2 cellular contexts compared by ENCODE assay signal in the genomic region with DNA sequence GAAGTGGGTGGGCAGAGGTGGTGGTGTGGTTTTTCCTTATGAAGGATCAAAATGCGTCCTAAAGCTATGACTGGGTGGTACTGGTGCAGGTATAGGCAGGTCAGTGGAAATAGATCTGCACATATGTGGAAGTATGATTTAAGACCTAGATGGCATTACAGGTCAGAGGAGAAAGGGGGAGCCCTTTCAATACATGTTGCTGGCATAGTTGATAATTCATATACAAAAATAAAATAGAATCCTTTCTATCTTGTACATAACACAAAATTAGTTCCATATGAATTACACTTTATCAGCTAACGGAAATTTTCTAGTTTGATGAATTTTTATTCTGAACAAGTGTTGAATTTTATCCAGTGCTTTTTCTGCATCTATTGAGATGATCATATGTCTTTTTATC.
TF ChIP-seq lines count a peak whose summit lies in the region.

No MANE protein-coding gene starts in this region.

TF ChIP-seq in SK-N-SH, 30 proteins besides CTCF, POLR2A, EP300 and RAD21 (continued from another document):
- no peak for TF ChIP-seq POLR2AphosphoS5 (IDR thresholded peaks at IDR 0.05; ENCODE audit: low read depth, low read length)
- TF ChIP-seq RXRA (IDR thresholded peaks at IDR 0.05; ENCODE audit: borderline replicate concordance, low read depth), result no peak
- TF ChIP-seq, protein P1, sequence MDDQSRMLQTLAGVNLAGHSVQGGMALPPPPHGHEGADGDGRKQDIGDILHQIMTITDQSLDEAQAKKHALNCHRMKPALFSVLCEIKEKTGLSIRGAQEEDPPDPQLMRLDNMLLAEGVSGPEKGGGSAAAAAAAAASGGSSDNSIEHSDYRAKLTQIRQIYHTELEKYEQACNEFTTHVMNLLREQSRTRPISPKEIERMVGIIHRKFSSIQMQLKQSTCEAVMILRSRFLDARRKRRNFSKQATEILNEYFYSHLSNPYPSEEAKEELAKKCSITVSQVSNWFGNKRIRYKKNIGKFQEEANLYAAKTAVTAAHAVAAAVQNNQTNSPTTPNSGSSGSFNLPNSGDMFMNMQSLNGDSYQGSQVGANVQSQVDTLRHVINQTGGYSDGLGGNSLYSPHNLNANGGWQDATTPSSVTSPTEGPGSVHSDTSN (IDR thresholded peaks at IDR 0.05), result no peak
- TF ChIP-seq CHD2 (IDR thresholded peaks at IDR 0.05; ENCODE audit: low read length, partially characterized antibody), result no peak
- TF ChIP-seq YY1 (IDR thresholded peaks at IDR 0.05; ENCODE audit: low read depth), result no peak
- no peak for TF ChIP-seq MXI1 (IDR thresholded peaks at IDR 0.05; ENCODE audit: low read depth, low read length)
- TF ChIP-seq TEAD4 (IDR thresholded peaks at IDR 0.05; ENCODE audit: borderline replicate concordance, insufficient read depth), result no peak
- TF ChIP-seq USF2 (IDR thresholded peaks at IDR 0.05; ENCODE audit: borderline replicate concordance, low read depth, low read length), result no peak
- no peak for TF ChIP-seq TCF12 (IDR thresholded peaks at IDR 0.05)
- no peak for TF ChIP-seq ZBTB33 (IDR thresholded peaks at IDR 0.05; ENCODE audit: borderline replicate concordance, low read depth)

TF ChIP-seq in SK-N-SH treated with all-trans-retinoic acid at 6 μM for 48 hours, 23 proteins besides CTCF, POLR2A, EP300 and RAD21 (continued from another document):
- no peak for TF ChIP-seq TSHZ2 (CRISPR knock-in tag; IDR thresholded peaks at IDR 0.05)
- no peak for TF ChIP-seq OSR1 (CRISPR knock-in tag; IDR thresholded peaks at IDR 0.05)
- TF ChIP-seq TOX (CRISPR knock-in tag; IDR thresholded peaks at IDR 0.05; ENCODE audit: borderline replicate concordance), result no peak
- no peak for TF ChIP-seq ZFP30 (CRISPR knock-in tag; IDR thresholded peaks at IDR 0.05)
- TF ChIP-seq ZFP3 (CRISPR knock-in tag; IDR thresholded peaks at IDR 0.05), result no peak
- no peak for TF ChIP-seq ZNF70 (CRISPR knock-in tag; IDR thresholded peaks at IDR 0.05)
